ENCODE assay signal across 1 cellular context in genomic region chrX:19544693-19545305, GRCh38.
TF ChIP-seq lines count a peak whose summit lies in the region.

No MANE protein-coding gene starts in this region.

TF ChIP-seq in GM23338, 12 proteins besides CTCF, POLR2A, EP300 and RAD21 (continued from another document):
- TF ChIP-seq ZNF462 (CRISPR knock-in tag; IDR thresholded peaks at IDR 0.05), result no peak
TF ChIP-seq in GM23338: peak in this region for 0.
